ENCODE assay signal across 9 cellular contexts in the genomic region with DNA sequence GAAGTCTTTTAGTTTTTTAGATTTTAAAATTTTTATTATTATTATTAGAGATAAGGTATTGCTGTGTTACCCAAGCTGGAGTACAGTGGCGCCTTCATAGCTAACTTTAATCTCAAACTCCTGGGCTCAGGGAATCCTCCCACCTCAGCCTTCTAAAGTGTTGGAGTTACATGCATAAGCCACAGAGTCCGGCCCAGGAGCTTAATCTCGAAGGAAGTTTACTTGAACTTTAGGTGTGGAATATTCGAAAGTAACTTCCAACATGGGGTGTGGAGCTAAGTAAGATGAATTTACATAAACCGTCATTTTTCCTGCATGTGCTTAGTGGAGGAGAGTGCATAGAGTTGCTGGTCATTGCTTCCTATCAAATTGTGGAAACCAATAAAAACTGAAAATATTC. TPM values are rescaled to one million over a fixed set of nuclear protein-coding genes. Genes with fewer than 3 reads are reported as not detected.
DNase-seq lines count a peak whose midpoint lies in the region; ATAC-seq and TF ChIP-seq lines count a peak whose summit lies in the region.
"Had no signal": no experiment of that assay in that cellular context is flagged by ENCODE, and none has a peak within 500 bp of the region (broad histone marks: within the 10 kb centered on the region; RNA-seq: fewer than 3 reads in every experiment).

No MANE protein-coding gene starts in this region.

- H3K27ac Mint-ChIP-seq in activated naive CD4-positive, alpha-beta T cell treated with anti-CD3 and anti-CD28 coated beads, Interleukin-2, amount 50 U/mL, for 72 hours, result peak overlapping the region; percentile 69 to 95

- H3K27me3 ChIP-seq in left ventricle myocardium inferior (ENCODE audit: low read depth), result no peaks in the 10 kb centered on the region

- H3K4me1 ChIP-seq in left ventricle myocardium inferior (peaks cover 68% of the 10 kb centered on the region), urinary bladder (ENCODE audit: insufficient read depth) (peaks cover 3% of the 10 kb centered on the region)

- H3K36me3 ChIP-seq in left ventricle myocardium inferior (peaks cover 37% of the 10 kb centered on the region), urinary bladder (ENCODE audit: insufficient read depth) (no peaks in the 10 kb centered on the region)

- no peak for ATAC-seq in Right ventricle myocardium superior (ENCODE audit: poor library complexity)
- ATAC-seq in activated naive CD4-positive, alpha-beta T cell treated with anti-CD3 and anti-CD28 coated beads, Interleukin-2, amount 50 U/mL, for 72 hours, result no peak
- ATAC-seq in left colon, result peak; percentile 10

- intact Hi-C loops in left ventricle myocardium inferior (cut with micrococcal nuclease), result no loop called here
- intact Hi-C loops in Right ventricle myocardium superior (cut with DNase I), result loop anchor here (10.0 kb wide), 1 partner anchor 76 kb away; no protein-coding TSS in a partner anchor
- intact Hi-C loops in left colon (cut with DNase I, micrococcal nuclease), result no loop called here

- no peaks in the 10 kb centered on the region for H3K9me3 ChIP-seq in left ventricle myocardium inferior (replicated peaks)

- no peak for TF ChIP-seq CTCF in left ventricle myocardium inferior (IDR thresholded peaks at IDR 0.05; ENCODE audit: borderline replicate concordance)

- WGBS in urinary bladder, result 71% methylated on average over 5 of the region's 5 CpGs

- no peaks in the 10 kb centered on the region for H3K9me3 Mint-ChIP-seq in activated naive CD4-positive, alpha-beta T cell treated with anti-CD3 and anti-CD28 coated beads, Interleukin-2, amount 50 U/mL, for 72 hours

- H3K27ac ChIP-seq in left ventricle myocardium inferior (replicated peaks) (no peak overlapping the region), urinary bladder (ENCODE audit: low read depth) (no peak overlapping the region), substantia nigra (ENCODE audit: low read depth, low read length, poor library complexity, severe bottlenecking) (no peak overlapping the region)

- no peak for DNase-seq in left ventricle myocardium inferior
- DNase-seq in Right ventricle myocardium superior, result no peak
- DNase-seq in activated naive CD4-positive, alpha-beta T cell treated with anti-CD3 and anti-CD28 coated beads, Interleukin-2, amount 50 U/mL, for 72 hours (ENCODE audit: low spot score in 2 of 2), result no peak
- no peak for DNase-seq in left colon
- DNase-seq in DMS153 treated with DMSO at 0.1 percent for 48 hours (lab: John Stamatoyannopoulos, UW; ENCODE audit: unreplicated experiment), result no peak
- no peak for DNase-seq in substantia nigra (lab: John Stamatoyannopoulos, UW)
- no peak for DNase-seq in cerebellar cortex (ENCODE audit: low spot score)
- DNase-seq: stimulated activated CD4-positive, alpha-beta T cell treated with anti-CD3 and anti-CD28 coated beads, Interleukin-4, amount 100 ng/mL, for 4 hours had no signal

- H3K4me3 ChIP-seq in left ventricle myocardium inferior (peak overlapping the region; percentile 97), urinary bladder (ENCODE audit: low read depth, low read length) (peak overlapping the region; percentile 13)

- H3K36me3 Mint-ChIP-seq in activated naive CD4-positive, alpha-beta T cell treated with anti-CD3 and anti-CD28 coated beads, Interleukin-2, amount 50 U/mL, for 72 hours, result peaks cover 6 to 9% of the 10 kb centered on the region in 2 donors

RNA-seq across cellular contexts. Expression of gene ATG13, which starts 1.4 kb away (rescaled TPM):
- total RNA-seq in left ventricle myocardium inferior (42.1 TPM), Right ventricle myocardium superior (37.4 TPM), left colon (10 to 100 TPM; 51.3 to 57.6 TPM), urinary bladder (46.5 TPM)
- 10 to 100 TPM; 54.0 to 99.9 TPM for total RNA-seq in activated naive CD4-positive, alpha-beta T cell treated with anti-CD3 and anti-CD28 coated beads, Interleukin-2, amount 50 U/mL, for 72 hours
- 48.0 TPM for polyA plus RNA-seq in urinary bladder

RNA-seq across cellular contexts. Expression of gene HARBI1, which starts 1.8 kb away (rescaled TPM):
- total RNA-seq in left ventricle myocardium inferior (4.8 TPM), Right ventricle myocardium superior (1.9 TPM), left colon (1 to 10 TPM; 4.5 to 6.4 TPM), urinary bladder (2.0 TPM)
- total RNA-seq in activated naive CD4-positive, alpha-beta T cell treated with anti-CD3 and anti-CD28 coated beads, Interleukin-2, amount 50 U/mL, for 72 hours, result 1 to 10 TPM; 2.0 to 3.6 TPM
- polyA plus RNA-seq in urinary bladder, result 3.3 TPM

RNA-seq across cellular contexts. Expression of gene AMBRA1, which starts 25.0 kb away (rescaled TPM):
- total RNA-seq in left ventricle myocardium inferior, result 14.2 TPM
- 12.3 TPM for total RNA-seq in Right ventricle myocardium superior
- 10 to 100 TPM; 20.9 to 28.5 TPM for total RNA-seq in activated naive CD4-positive, alpha-beta T cell treated with anti-CD3 and anti-CD28 coated beads, Interleukin-2, amount 50 U/mL, for 72 hours
- total RNA-seq in left colon, result 10 to 100 TPM; 39.4 to 40.1 TPM
- 22.9 TPM for total RNA-seq in urinary bladder
- polyA plus RNA-seq in urinary bladder, result 21.9 TPM
